Comparison of ENCODE assay signal across 8 cellular contexts in genomic region chr4:39699676-39700409, GRCh38. TPM values are rescaled to one million over a fixed set of nuclear protein-coding genes. Genes with fewer than 3 reads are reported as not detected.
DNase-seq lines count a peak whose midpoint lies in the region; ATAC-seq and TF ChIP-seq lines count a peak whose summit lies in the region.

No MANE protein-coding gene starts in this region.

- TF ChIP-seq CTCF in GM12864 (IDR thresholded peaks at IDR 0.05; ENCODE audit: low read depth, low read length, missing control alignments): no peak
- TF ChIP-seq CTCF in OCI-LY1 (IDR thresholded peaks at IDR 0.05; ENCODE audit: low read length): no peak
- no peak for TF ChIP-seq CTCF in prostate gland (IDR thresholded peaks at IDR 0.05)
- TF ChIP-seq CTCF in GM20000 (IDR thresholded peaks at IDR 0.05; ENCODE audit: extremely low read depth, missing control alignments): no peak

- peak overlapping the region; percentile 98 to 100 for H3K27ac Mint-ChIP-seq in effector memory CD8-positive, alpha-beta T cell

- peaks cover 68% of the 10 kb centered on the region for H3K79me2 ChIP-seq in OCI-LY1 (ENCODE audit: insufficient read depth, low read length)

- no peaks in the 10 kb centered on the region for H3K9me3 Mint-ChIP-seq in effector memory CD8-positive, alpha-beta T cell

- peak overlapping the region; percentile 94 to 99 for H3K4me3 Mint-ChIP-seq in effector memory CD8-positive, alpha-beta T cell

- peaks cover 54% of the 10 kb centered on the region for H3K36me3 Mint-ChIP-seq in effector memory CD8-positive, alpha-beta T cell (ENCODE audit: insufficient read depth)

- H3K4me1 Mint-ChIP-seq in effector memory CD8-positive, alpha-beta T cell (ENCODE audit: low read depth in 2 of 2): peaks cover 35 to 41% of the 10 kb centered on the region in 2 donors

- H3K27ac ChIP-seq in OCI-LY1 (ENCODE audit: low read depth, low read length, poor library complexity, severe bottlenecking) (peak overlapping the region; percentile 35), prostate gland (peak overlapping the region in 1 of 2 donors; percentile 95)

- H3K9ac ChIP-seq in OCI-LY1 (ENCODE audit: low read length): peak overlapping the region; percentile 95

- H3K9me2 ChIP-seq in OCI-LY1 (ENCODE audit: low read depth, low read length): no peaks in the 10 kb centered on the region

- no peaks in the 10 kb centered on the region for H3K9me3 ChIP-seq in OCI-LY1 (ENCODE audit: low read length)
- H3K9me3 ChIP-seq in prostate gland: no peaks in the 10 kb centered on the region

- H3K4me3 ChIP-seq in GM12864 (ENCODE audit: low read depth, low read length) (peak overlapping the region; percentile 88; the same call in 1 of the 2 replicates), OCI-LY1 (ENCODE audit: low read depth, low read length, poor library complexity, severe bottlenecking) (peak overlapping the region; percentile 88), prostate gland (peak overlapping the region; percentile 1 to 76)

- intact Hi-C loops in prostate gland (cut with DNase I): loop anchor here (5.0 kb wide), 3 partner anchors 63 to 357 kb away; partner anchors contain the start of genes N4BP2, SMIM14 and UGDH

- no peaks in the 10 kb centered on the region for H3K27me3 Mint-ChIP-seq in effector memory CD8-positive, alpha-beta T cell

- H2AFZ ChIP-seq in OCI-LY1 (ENCODE audit: low read length): no peak overlapping the region

- H4K20me1 ChIP-seq in OCI-LY1 (ENCODE audit: insufficient read depth, low read length): peaks cover 6% of the 10 kb centered on the region; the same call in 1 of the 2 replicates

- no peak for ATAC-seq in effector memory CD8-positive, alpha-beta T cell (replicated peaks)
- no peak for ATAC-seq in GM19328 (IDR thresholded peaks at IDR 0.05; ENCODE audit: unreplicated experiment)
- ATAC-seq in HG02798 (IDR thresholded peaks at IDR 0.05; ENCODE audit: poor library complexity, unreplicated experiment): no peak

- no peak for TF ChIP-seq POLR2A in prostate gland (IDR thresholded peaks at IDR 0.05)

- DNase-seq in GM12864 (ENCODE audit: low read depth): no peak
- no peak for DNase-seq in effector memory CD8-positive, alpha-beta T cell
- DNase-seq in prostate gland (ENCODE audit: low spot score): no peak
- no peak for DNase-seq in NCI-H524 (lab: John Stamatoyannopoulos, UW)
- no peak for DNase-seq in GM20000 (ENCODE audit: low spot score)

- H3K27me3 ChIP-seq in OCI-LY1 (ENCODE audit: insufficient read depth, low read length) (no peaks in the 10 kb centered on the region), prostate gland (replicated peaks; ENCODE audit: insufficient read depth) (no peaks in the 10 kb centered on the region)

- H3K36me3 ChIP-seq in OCI-LY1 (ENCODE audit: insufficient read depth, low read length) (peaks cover 26% of the 10 kb centered on the region), prostate gland (no peaks in the 10 kb centered on the region)

- peak overlapping the region; percentile 82 for H3K4me2 ChIP-seq in OCI-LY1 (ENCODE audit: low read length)

- peaks cover 5% of the 10 kb centered on the region; the same call in 1 of the 2 replicates for H3F3A ChIP-seq in OCI-LY1 (ENCODE audit: insufficient read depth, low read length)

- 5% methylated on average over 4 of the region's 4 CpGs for WGBS in prostate gland

- H3K4me1 ChIP-seq in OCI-LY1 (ENCODE audit: insufficient read depth, low read length, severe bottlenecking): peaks cover 39% of the 10 kb centered on the region
- H3K4me1 ChIP-seq in prostate gland (replicated peaks): no peaks in the 10 kb centered on the region

RNA-seq across cellular contexts. Expression of gene UBE2K, which starts 1.9 kb away (rescaled TPM):
- total RNA-seq in prostate gland: 10 to 100 TPM; 25.6 to 30.3 TPM
